12 cellular contexts compared by ENCODE assay signal in the genomic region with DNA sequence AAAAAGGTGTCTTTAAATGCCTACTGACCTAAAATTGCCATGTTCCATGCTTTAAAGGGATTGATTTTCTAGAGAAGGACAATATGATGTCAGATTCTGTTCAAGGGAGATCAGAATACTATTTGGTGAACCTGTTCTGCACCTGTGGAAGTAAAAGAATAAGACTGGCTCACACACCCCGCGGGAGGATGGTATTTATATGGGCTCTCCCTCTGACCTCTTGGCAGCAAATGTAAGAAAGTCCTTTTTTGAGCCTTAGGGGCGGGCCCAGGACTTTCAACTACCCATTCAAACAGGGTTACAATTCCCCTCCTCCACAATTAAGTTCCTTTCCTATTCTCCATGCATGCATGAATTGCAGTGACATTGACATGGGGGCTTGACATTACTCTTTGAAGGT.
"Had no signal": no experiment of that assay in that cellular context is flagged by ENCODE, and none has a peak within 500 bp of the region (broad histone marks: within the 10 kb centered on the region; RNA-seq: fewer than 3 reads in every experiment).

No MANE protein-coding gene starts in this region.

- ATAC-seq: lower lobe of right lung had no signal

- H3K27ac Mint-ChIP-seq: activated CD4-positive, alpha-beta T cell treated with anti-CD3 and anti-CD28 coated beads, Interleukin-2, amount 10 ng/mL, durations not matched to agents 24 days and 14 days had no signal

- H3K27me3 ChIP-seq: adrenal gland, ovary, SJCRH30, thyroid gland had no signal

- H3K27ac ChIP-seq: lower lobe of right lung, ovary, SJCRH30, thyroid gland had no signal

- H3K4me3 Mint-ChIP-seq: activated CD4-positive, alpha-beta T cell treated with anti-CD3 and anti-CD28 coated beads, Interleukin-2, amount 10 ng/mL, durations not matched to agents 24 days and 14 days had no signal

- H3K9me3 ChIP-seq: adrenal gland, lower lobe of right lung, ovary, SJCRH30, thyroid gland had no signal

- H3K36me3 ChIP-seq: adrenal gland, ovary, thyroid gland had no signal

- DNase-seq: activated CD4-positive, alpha-beta T cell treated with anti-CD3 and anti-CD28 coated beads, Interleukin-2, amount 10 ng/mL, durations not matched to agents 24 days and 14 days; activated effector memory CD4-positive, alpha-beta T cell treated with anti-CD3 and anti-CD28 coated beads, Interleukin-2, amount 50 U/mL, for 16 hours; activated T-cell treated with anti-CD3 and anti-CD28 coated beads for 4 hours; adrenal gland; effector memory CD4-positive, alpha-beta T cell; kidney glomerular epithelial cell; lower lobe of right lung; ovary; SJCRH30; stimulated activated CD4-positive, alpha-beta T cell treated with anti-CD3 and anti-CD28 coated beads, Interleukin-4, amount 100 ng/mL, for 4 hours; T-helper 9 cell; thyroid gland had no signal

- H3K4me3 ChIP-seq: adrenal gland, lower lobe of right lung, ovary, SJCRH30, thyroid gland had no signal

- H3K9me3 Mint-ChIP-seq: activated CD4-positive, alpha-beta T cell treated with anti-CD3 and anti-CD28 coated beads, Interleukin-2, amount 10 ng/mL, durations not matched to agents 24 days and 14 days had no signal

- H3K27me3 Mint-ChIP-seq: activated CD4-positive, alpha-beta T cell treated with anti-CD3 and anti-CD28 coated beads, Interleukin-2, amount 10 ng/mL, durations not matched to agents 24 days and 14 days had no signal
